ENCODE assay signal across 25 cellular contexts in genomic region chr16:70563571-70563970, GRCh38. TPM values are rescaled to one million over a fixed set of nuclear protein-coding genes. Genes with fewer than 3 reads are reported as not detected.
DNase-seq lines count a peak whose midpoint lies in the region; ATAC-seq and TF ChIP-seq lines count a peak whose summit lies in the region.
"Had no signal": no experiment of that assay in that cellular context is flagged by ENCODE, and none has a peak within 500 bp of the region (broad histone marks: within the 10 kb centered on the region; RNA-seq: fewer than 3 reads in every experiment).

No MANE protein-coding gene starts in this region.

- H3K4me3 ChIP-seq in breast epithelium (no peak overlapping the region), fibroblast of pulmonary artery (replicated peaks; ENCODE audit: low read depth, low read length) (no peak overlapping the region), WERI-Rb-1 (ENCODE audit: low read depth, low read length) (no peak overlapping the region)
- H3K4me3 ChIP-seq: BLaER1 treated with 17β-estradiol and CSF1 and Interleukin-3, amounts not matched to agents 10 nM and 100 nM; coronary artery; lower lobe of right lung; prostate gland; SJSA1; testis had no signal

- H3K9me3 ChIP-seq in breast epithelium = no peaks in the 10 kb centered on the region
- no peaks in the 10 kb centered on the region for H3K9me3 ChIP-seq in WERI-Rb-1 (ENCODE audit: severe bottlenecking)
- H3K9me3 ChIP-seq: BLaER1 treated with 17β-estradiol and CSF1 and Interleukin-3, amounts not matched to agents 10 nM and 100 nM; lower lobe of right lung; prostate gland; SJSA1; testis had no signal

- ATAC-seq in HG03354 (IDR thresholded peaks at IDR 0.05; ENCODE audit: poor library complexity, severe bottlenecking, unreplicated experiment) = no peak
- ATAC-seq: activated naive CD8-positive, alpha-beta T cell treated with anti-CD3 and anti-CD28 coated beads, Interleukin-2, amount 50 U/mL, for 24 hours; Panc1 had no signal

- no peak for TF ChIP-seq POLR2A in breast epithelium (IDR thresholded peaks at IDR 0.05)

- peaks cover 7% of the 10 kb centered on the region for H3K36me3 ChIP-seq in breast epithelium
- H3K36me3 ChIP-seq in WERI-Rb-1 = peaks cover 100% of the 10 kb centered on the region

- H3K27ac ChIP-seq in breast epithelium = peak overlapping the region; percentile 22 to 80
- no peak overlapping the region for H3K27ac ChIP-seq in WERI-Rb-1
- H3K27ac ChIP-seq: 22Rv1; BLaER1 treated with 17β-estradiol and CSF1 and Interleukin-3, amounts not matched to agents 10 nM and 100 nM; coronary artery; lower lobe of right lung; prostate gland; SJSA1; testis had no signal

- DNase-seq in SIG-M5 treated with dmso at 0.1 percent for 504 hours (lab: John Stamatoyannopoulos, UW; ENCODE audit: unreplicated experiment) (peak; percentile 10), SIG-M5 (lab: John Stamatoyannopoulos, UW) (no peak), breast epithelium (ENCODE audit: low spot score in 2 of 2) (no peak), fibroblast of pulmonary artery (ENCODE audit: low read depth) (peak; percentile 91), stromal cell of bone marrow (ENCODE audit: low read depth) (peak; percentile 87), NCI-H2196 (lab: John Stamatoyannopoulos, UW; ENCODE audit: unreplicated experiment) (no peak), WERI-Rb-1 (no peak)
- DNase-seq: activated CD4-positive, alpha-beta T cell treated with anti-CD3 and anti-CD28 coated beads, Interleukin-2, amount 10 ng/mL, durations not matched to agents 24 days and 14 days; activated naive CD8-positive, alpha-beta T cell treated with anti-CD3 and anti-CD28 coated beads, Interleukin-2, amount 50 U/mL, for 24 hours; Calu3; endodermal cell; foreskin melanocyte; HFFc6; hypothalamus; lower lobe of right lung; NCI-H1092; T-helper 1 cell; testis had no signal

- TF ChIP-seq CTCF in breast epithelium (IDR thresholded peaks at IDR 0.05) = no peak
- TF ChIP-seq CTCF in fibroblast of pulmonary artery (IDR thresholded peaks at IDR 0.05; ENCODE audit: low read length, missing control alignments) = no peak
- no peak for TF ChIP-seq CTCF in WERI-Rb-1 (IDR thresholded peaks at IDR 0.05; ENCODE audit: low read depth, low read length)

- H3K27me3 ChIP-seq in breast epithelium = no peaks in the 10 kb centered on the region
- H3K27me3 ChIP-seq in WERI-Rb-1 (ENCODE audit: insufficient read depth, low read depth, severe bottlenecking) = no peaks in the 10 kb centered on the region
- H3K27me3 ChIP-seq: BLaER1 treated with 17β-estradiol and CSF1 and Interleukin-3, amounts not matched to agents 10 nM and 100 nM; SJSA1; testis had no signal

- peaks cover 0 to 14% of the 10 kb centered on the region in 2 donors for H3K4me1 ChIP-seq in breast epithelium
- H3K4me1 ChIP-seq: lower lobe of right lung, prostate gland, SJSA1, testis had no signal

- intact Hi-C loops in breast epithelium (cut with DNase I; ENCODE audit: low total_unique reads) = no loop called here

RNA-seq across cellular contexts. Expression of gene SF3B3, which starts 40.0 kb away (rescaled TPM):
- total RNA-seq in breast epithelium = 100 to 1,000 TPM in 2 of 3 donors, 10 to 100 TPM in 1; 80.2 to 147 (median 133) TPM

RNA-seq across cellular contexts. Expression of gene COG4, which starts 40.2 kb away (rescaled TPM):
- total RNA-seq in breast epithelium = 10 to 100 TPM; 36.4 to 46.1 (median 41.3) TPM

Comparison
In these comparisons a context has a peak if more than half of its experiments do, and no peak if none do; other contexts are left out.
1. DNase-seq: peak in SIG-M5 treated with dmso at 0.1 percent for 504 hours (single experiment), fibroblast of pulmonary artery (single experiment) and stromal cell of bone marrow (single experiment); none in SIG-M5 (single experiment), breast epithelium (0 of 2), NCI-H2196 (single experiment) and WERI-Rb-1 (single experiment).